ENCODE assay signal across 8 cellular contexts in genomic region chr12:2812290-2813213, GRCh38. TPM values are rescaled to one million over a fixed set of nuclear protein-coding genes. Genes with fewer than 3 reads are reported as not detected.
DNase-seq lines count a peak whose midpoint lies in the region; ATAC-seq and TF ChIP-seq lines count a peak whose summit lies in the region.

ITFG2 (plus strand) TSS chr12:2812668; CDS start chr12:2812761, 93 bp downstream.

- intact Hi-C loops in OCI-LY7 (cut with micrococcal nuclease; ENCODE audit: unreplicated experiment) = loop anchor here (1.0 to 2.0 kb wide), 2 partner anchors 17 to 64 kb away; partner anchors contain the start of genes FOXM1 and RHNO1

- peak within 1 kb of the TSS; percentile 98 for H3K4me2 ChIP-seq in OCI-LY7 (ENCODE audit: low read length)

- ATAC-seq in GM21526 (IDR thresholded peaks at IDR 0.05; ENCODE audit: low FRiP score, unreplicated experiment) = peak; percentile 92

- H3K79me2 ChIP-seq in OCI-LY7 (ENCODE audit: insufficient read depth, low read depth, low read length) = peaks cover 36% of the 10 kb centered on the region

- no peaks in the 10 kb centered on the region for H3K9me3 Mint-ChIP-seq in endothelial cell (ENCODE audit: unreplicated experiment)
- no peaks in the 10 kb centered on the region for H3K9me3 Mint-ChIP-seq in mesothelial cell of epicardium

- no peak for TF ChIP-seq CTCF in OCI-LY7 (conservative IDR thresholded peaks at IDR 0.05; ENCODE audit: low read length)
- TF ChIP-seq CTCF in endothelial cell (IDR thresholded peaks at IDR 0.05; ENCODE audit: unreplicated experiment) = no peak
- TF ChIP-seq CTCF in mesothelial cell of epicardium (IDR thresholded peaks at IDR 0.05; ENCODE audit: unreplicated experiment) = no peak

- no peaks in the 10 kb centered on the region for H3K36me3 Mint-ChIP-seq in endothelial cell (ENCODE audit: low read depth, unreplicated experiment)
- H3K36me3 Mint-ChIP-seq in mesothelial cell of epicardium = peaks cover 13% of the 10 kb centered on the region

- H3K4me1 ChIP-seq in OCI-LY7 (ENCODE audit: insufficient read depth, low read length, poor library complexity, severe bottlenecking) = peaks cover 16% of the 10 kb centered on the region

- H3K4me1 Mint-ChIP-seq in endothelial cell (ENCODE audit: unreplicated experiment) = peaks cover 6% of the 10 kb centered on the region
- H3K4me1 Mint-ChIP-seq in mesothelial cell of epicardium = peaks cover 15% of the 10 kb centered on the region

- TSS peak; percentile 81 for BruUV-seq in OCI-LY7 (replicated peaks; lab: Mats Ljungman, UMichigan)

- H3K27ac Mint-ChIP-seq in endothelial cell (ENCODE audit: unreplicated experiment) (peak within 1 kb of the TSS; percentile 97), mesothelial cell of epicardium (peak within 1 kb of the TSS; percentile 100)

- peak within 1 kb of the TSS; percentile 59; the same call in 1 of the 2 replicates for H2AFZ ChIP-seq in OCI-LY7 (ENCODE audit: low read length)

- peaks cover 35% of the 10 kb centered on the region for H3K36me3 ChIP-seq in OCI-LY7 (ENCODE audit: insufficient read depth, low read length)

- POLR2A ChIA-PET in OCI-LY7 (lab: Charles Lee) = interaction anchor here (0.6 to 1.2 kb wide), 3 partner anchors 24 to 947 kb away, joined by 3 to 4 read pairs (median 3); no protein-coding TSS in a partner anchor

- peaks cover 2% of the 10 kb centered on the region for H3K27me3 Mint-ChIP-seq in endothelial cell (ENCODE audit: unreplicated experiment)
- no peaks in the 10 kb centered on the region for H3K27me3 Mint-ChIP-seq in mesothelial cell of epicardium (ENCODE audit: low read depth)

- CTCF ChIA-PET in OCI-LY7 (lab: Charles Lee; ENCODE audit: unreplicated experiment) = no interaction called here

- DNase-seq in DMS 273 (lab: John Stamatoyannopoulos, UW; ENCODE audit: unreplicated experiment) (peak; percentile 98), HuH-7.5 (ENCODE audit: low spot score) (peak; percentile 89), OCI-LY7 (ENCODE audit: low spot score) (peak; percentile 99), activated T-cell treated with anti-CD3 and anti-CD28 coated beads for 1 hour (ENCODE audit: low read depth) (peak; percentile 92), endothelial cell (ENCODE audit: low spot score) (peak; percentile 92), mesothelial cell of epicardium (ENCODE audit: low spot score in 2 of 2, unreplicated experiment in 2 of 2) (peak; percentile 91 to 93)
- DNase-seq in stimulated activated CD8-positive, alpha-beta memory T cell treated with anti-CD3 and anti-CD28 coated beads, Interleukin-15, amount 100 ng/mL, for 48 hours (ENCODE audit: low read depth in 2 of 2) = peak; percentile 93 to 95

- H3K4me3 Mint-ChIP-seq in endothelial cell (ENCODE audit: unreplicated experiment) (peak within 1 kb of the TSS; percentile 98), mesothelial cell of epicardium (peak within 1 kb of the TSS; percentile 100)

- no peaks in the 10 kb centered on the region for H3K9me2 ChIP-seq in OCI-LY7 (ENCODE audit: insufficient read depth, low read length)

- H4K20me1 ChIP-seq in OCI-LY7 (ENCODE audit: insufficient read depth, low read length) = no peaks in the 10 kb centered on the region

- peak within 1 kb of the TSS; percentile 73 for H3K27ac ChIP-seq in OCI-LY7 (ENCODE audit: low read depth, low read length, poor library complexity, severe bottlenecking)

- no peaks in the 10 kb centered on the region for H3K9me3 ChIP-seq in OCI-LY7 (ENCODE audit: low read length)

- peak within 1 kb of the TSS; percentile 84 for H3K4me3 ChIP-seq in OCI-LY7 (ENCODE audit: low read depth, low read length, poor library complexity, severe bottlenecking)

RNA-seq across cellular contexts. Expression of gene ITFG2, which starts in this region (rescaled TPM):
- 37.4 and 55.2 TPM in 2 replicates for total RNA-seq in OCI-LY7 (2014; rRNA removed; shearing (Covaris generic))
- total RNA-seq in OCI-LY7 (2022) (42.0 and 56.9 TPM in 2 replicates), endothelial cell (ENCODE audit: unreplicated experiment) (16.3 TPM), mesothelial cell of epicardium (57.4 to 60.0 TPM (median 59.3 TPM) in 3 replicates)

Comparison
In these comparisons a context has a peak if more than half of its experiments do, and no peak if none do; other contexts are left out.
1. Peak in every context shown above with its lines: DNase-seq, ATAC-seq, H3K4me3 ChIP-seq and H3K27ac ChIP-seq.